In the genomic region with DNA sequence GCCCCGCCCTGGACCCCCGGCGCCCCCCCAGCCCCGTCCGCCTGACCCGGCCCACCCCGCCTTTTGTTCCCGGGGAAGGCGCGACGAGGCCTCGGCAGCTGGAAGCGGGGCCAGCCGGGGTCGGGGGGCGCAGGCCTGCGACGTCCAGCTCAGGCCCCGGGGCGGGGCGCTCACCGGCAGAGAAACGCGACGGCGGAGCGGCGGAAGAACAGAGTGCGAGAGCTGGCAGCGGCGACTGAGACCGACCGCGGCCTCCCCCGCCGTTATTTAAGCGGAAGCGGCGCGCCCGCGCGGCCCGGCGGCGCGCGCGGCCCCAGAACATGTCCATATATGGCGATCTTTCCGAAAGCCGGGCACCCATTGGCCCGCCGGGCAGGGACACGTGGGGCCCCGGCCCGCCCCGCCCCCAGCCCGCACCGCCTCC, we compare ENCODE assay signal across 8 cellular contexts. TPM values are rescaled to one million over a fixed set of nuclear protein-coding genes. Genes with fewer than 3 reads are reported as not detected.
A peak's percentile ranks its signal among the peaks of the same experiment; 100 is the strongest.
DNase-seq lines count a peak whose midpoint lies in the region; ATAC-seq and TF ChIP-seq lines count a peak whose summit lies in the region.

TSS of gene ACTG1 (minus strand) at position 240 of the 424 bp plus-strand sequence. CDS start 445 bp downstream, outside the sequence.

- peaks cover 20% of the 10 kb centered on the region for H3K4me1 ChIP-seq in GM23338 (ENCODE audit: insufficient read depth)
- peaks cover 24% of the 10 kb centered on the region for H3K4me1 ChIP-seq in MM.1S (ENCODE audit: low read length)
- peaks cover 55% of the 10 kb centered on the region for H3K4me1 ChIP-seq in SJSA1 (replicated peaks)
- peaks cover 23% of the 10 kb centered on the region for H3K4me1 ChIP-seq in neural progenitor cell
- peaks cover 24 to 71% (median 54%) of the 10 kb centered on the region in 4 donors for H3K4me1 ChIP-seq in stomach

- no peaks in the 10 kb centered on the region for H3K27me3 ChIP-seq in GM23338 (ENCODE audit: insufficient read depth)
- no peaks in the 10 kb centered on the region for H3K27me3 ChIP-seq in MM.1S (replicated peaks; ENCODE audit: insufficient read depth, low read length)
- H3K27me3 ChIP-seq in SJSA1 (replicated peaks): no peaks in the 10 kb centered on the region
- H3K27me3 ChIP-seq in neural progenitor cell: peaks cover 35% of the 10 kb centered on the region
- no peaks in the 10 kb centered on the region for H3K27me3 ChIP-seq in stomach

- H3K4me3 Mint-ChIP-seq in GM23338: peak within 1 kb of the TSS; percentile 98
- peak within 1 kb of the TSS; percentile 98 for H3K4me3 Mint-ChIP-seq in neural progenitor cell

- H3K27ac ChIP-seq in GM23338 (ENCODE audit: low read depth): peak within 1 kb of the TSS; percentile 94
- peak within 1 kb of the TSS; percentile 69; the same call in 1 of the 2 replicates for H3K27ac ChIP-seq in MM.1S (ENCODE audit: low read length)
- H3K27ac ChIP-seq in SJSA1: peak within 1 kb of the TSS; percentile 87
- peak within 1 kb of the TSS; percentile 84 for H3K27ac ChIP-seq in neural progenitor cell
- H3K27ac ChIP-seq in stomach: peak within 1 kb of the TSS; percentile 100

- H3K4me2 ChIP-seq in GM23338 (peak within 1 kb of the TSS; percentile 96), MM.1S (ENCODE audit: low read depth, low read length) (peak within 1 kb of the TSS; percentile 93), neural progenitor cell (peak within 1 kb of the TSS; percentile 99)

- H3K27ac Mint-ChIP-seq in GM23338: peak within 1 kb of the TSS; percentile 91
- H3K27ac Mint-ChIP-seq in neural progenitor cell: peak within 1 kb of the TSS; percentile 98

- peaks cover 36% of the 10 kb centered on the region for H3K36me3 ChIP-seq in GM23338 (ENCODE audit: insufficient read depth)
- peaks cover 17% of the 10 kb centered on the region for H3K36me3 ChIP-seq in MM.1S (replicated peaks; ENCODE audit: insufficient read depth, low read length)
- H3K36me3 ChIP-seq in SJSA1: peaks cover 75% of the 10 kb centered on the region
- no peaks in the 10 kb centered on the region for H3K36me3 ChIP-seq in neural progenitor cell
- peaks cover 29 to 40% (median 36%) of the 10 kb centered on the region in 4 donors for H3K36me3 ChIP-seq in stomach

- H3K4me1 Mint-ChIP-seq in GM23338: peaks cover 27% of the 10 kb centered on the region
- peaks cover 50% of the 10 kb centered on the region for H3K4me1 Mint-ChIP-seq in neural progenitor cell

- H2AFZ ChIP-seq in GM23338 (no peak within 1 kb of the TSS), MM.1S (ENCODE audit: low read length) (peak within 1 kb of the TSS; percentile 70; the same call in 1 of the 2 replicates), neural progenitor cell (replicated peaks) (no peak within 1 kb of the TSS)

- H3K27me3 Mint-ChIP-seq in GM23338 (ENCODE audit: insufficient read depth, low read depth, poor library complexity) (peaks cover 66% of the 10 kb centered on the region), neural progenitor cell (ENCODE audit: insufficient read depth, low read depth) (peaks cover 42% of the 10 kb centered on the region)

- peaks cover 51% of the 10 kb centered on the region for H3F3A ChIP-seq in GM23338 (replicated peaks; ENCODE audit: low read depth)
- peaks cover 72% of the 10 kb centered on the region for H3F3A ChIP-seq in MM.1S (ENCODE audit: insufficient read depth, low read length)
- peaks cover 76% of the 10 kb centered on the region for H3F3A ChIP-seq in neural progenitor cell (ENCODE audit: low read depth)

- 0 to 1% (median 0%) methylated on average over 3 to 60 of the region's 60 CpGs; no CpG with 5 or more reads in 1 of the 5 donors for WGBS in stomach, 5 donors

- H3K9me3 ChIP-seq in MM.1S (replicated peaks; ENCODE audit: insufficient read depth, low read length): no peaks in the 10 kb centered on the region
- H3K9me3 ChIP-seq in SJSA1 (replicated peaks): 0 out of 2 replicates have a peak, but pooled peaks cover 2% of the 10 kb centered on the region
- no peaks in the 10 kb centered on the region for H3K9me3 ChIP-seq in neural progenitor cell (ENCODE audit: low read depth)
- no peaks in the 10 kb centered on the region for H3K9me3 ChIP-seq in stomach

- intact Hi-C loops in stomach (cut with DNase I; ENCODE audit: low total_unique reads): no loop called here

- DNase-seq in DMS114 treated with DMSO at 0.1 percent for 48 hours (lab: John Stamatoyannopoulos, UW; ENCODE audit: unreplicated experiment): peak; percentile 63
- DNase-seq in GM23338 (ENCODE audit: low spot score): peak; percentile 92
- DNase-seq in MM.1S: peak; percentile 94
- peak; percentile 96 to 98 for DNase-seq in SJSA1 (ENCODE audit: low read depth in 1 of 2, low spot score in 2 of 2)
- DNase-seq in activated gamma-delta T cell treated with anti-CD3 and anti-CD28 coated beads, Interleukin-2, amount 50 U/mL, for 16 hours (ENCODE audit: low read depth): peak; percentile 85
- DNase-seq in foreskin fibroblast: peak; percentile 94 to 98
- peak; percentile 97 for DNase-seq in neural progenitor cell (ENCODE audit: low spot score)
- peak; percentile 94 for DNase-seq in stomach

- no peak for TF ChIP-seq EP300 in stomach (IDR thresholded peaks at IDR 0.05)

- H3K36me3 Mint-ChIP-seq in GM23338 (ENCODE audit: low read depth): peaks cover 48% of the 10 kb centered on the region
- H3K36me3 Mint-ChIP-seq in neural progenitor cell: peaks cover 39% of the 10 kb centered on the region

- TF ChIP-seq POLR2A in stomach (IDR thresholded peaks at IDR 0.05): peak in 1 of 4 donors; percentile 86

- H3K9me3 Mint-ChIP-seq in GM23338 (peaks cover 40% of the 10 kb centered on the region), neural progenitor cell (peaks cover 9% of the 10 kb centered on the region)

- H3K9ac ChIP-seq in MM.1S (ENCODE audit: low read length) (peak within 1 kb of the TSS; percentile 75), neural progenitor cell (peak within 1 kb of the TSS; percentile 93)

- H3K9me2 ChIP-seq in GM23338 (ENCODE audit: insufficient read depth) (no peaks in the 10 kb centered on the region), MM.1S (replicated peaks; ENCODE audit: insufficient read depth, low read length) (no peaks in the 10 kb centered on the region)

- H3K79me2 ChIP-seq in GM23338 (replicated peaks; ENCODE audit: insufficient read depth) (peaks cover 53% of the 10 kb centered on the region), MM.1S (ENCODE audit: low read length) (peaks cover 34% of the 10 kb centered on the region), neural progenitor cell (ENCODE audit: low read depth) (peaks cover 47% of the 10 kb centered on the region)

- peak within 1 kb of the TSS; percentile 97 for H3K4me3 ChIP-seq in GM23338
- H3K4me3 ChIP-seq in MM.1S (ENCODE audit: low read length): peak within 1 kb of the TSS; percentile 92
- H3K4me3 ChIP-seq in SJSA1: peak within 1 kb of the TSS; percentile 80
- peak within 1 kb of the TSS; percentile 70 to 98 for H3K4me3 ChIP-seq in foreskin fibroblast (ENCODE audit: low read depth in 1 of 2, low read length in 2 of 2)
- peak within 1 kb of the TSS; percentile 98 for H3K4me3 ChIP-seq in neural progenitor cell
- peak within 1 kb of the TSS; percentile 79 to 97 (median 89) for H3K4me3 ChIP-seq in stomach

- ATAC-seq in GM23338: peak; percentile 2; the same call in 2 of the 3 replicates

- TF ChIP-seq CTCF in GM23338 (conservative IDR thresholded peaks at IDR 0.05; ENCODE audit: low read depth in 2 of 2): no peak
- no peak for TF ChIP-seq CTCF in MM.1S (IDR thresholded peaks at IDR 0.05; ENCODE audit: low read length)
- TF ChIP-seq CTCF in foreskin fibroblast (IDR thresholded peaks at IDR 0.05; ENCODE audit: low read depth, low read length): no peak
- no peak for TF ChIP-seq CTCF in neural progenitor cell (IDR thresholded peaks at IDR 0.05)
- TF ChIP-seq CTCF in stomach (IDR thresholded peaks at IDR 0.05): no peak

- H4K20me1 ChIP-seq in GM23338 (replicated peaks; ENCODE audit: insufficient read depth): peaks cover 40% of the 10 kb centered on the region
- peaks cover 30% of the 10 kb centered on the region for H4K20me1 ChIP-seq in MM.1S (ENCODE audit: insufficient read depth, low read length)
- H4K20me1 ChIP-seq in neural progenitor cell (ENCODE audit: low read depth): peaks cover 62% of the 10 kb centered on the region

TF ChIP-seq in GM23338, 12 proteins besides CTCF, POLR2A, EP300 and RAD21 (continues in another document):
- TF ChIP-seq REST (IDR thresholded peaks at IDR 0.05; ENCODE audit: unreplicated experiment): no peak
- TF ChIP-seq JUNB (IDR thresholded peaks at IDR 0.05; ENCODE audit: unreplicated experiment): no peak

RNA-seq across cellular contexts. Expression of gene ACTG1, which starts in this region (rescaled TPM):
- 4,739 and 4,954 TPM in 2 replicates for total RNA-seq in GM23338 (2014; rRNA removed; shearing (Covaris generic))
- polyA plus RNA-seq in GM23338 (2016; fragmentation: Nextera tagmentation; extraction: Ambion mirVana): 1,867 and 1,896 TPM in 2 replicates
- total RNA-seq in SJSA1 (2014; rRNA removed; shearing (Covaris generic)): 9,784 and 9,807 TPM in 2 replicates
- total RNA-seq in neural progenitor cell (ENCODE audit: low replicate concordance): 1,228 and 2,405 TPM in 2 replicates
- total RNA-seq in stomach: 1,000 to 10,000 TPM in 4 of 5 donors, 100 to 1,000 TPM in 1; 978 to 2,952 (median 1,777) TPM
- 1,000 to 10,000 TPM; 1,866 to 2,457 (median 2,070) TPM for polyA plus RNA-seq in stomach

Comparison
In these comparisons a context has a peak if more than half of its experiments do, and no peak if none do; other contexts are left out.
1. Peak in every context shown above with its lines: DNase-seq, ATAC-seq, H3K4me3 ChIP-seq and H3K27ac ChIP-seq.